15 cellular contexts compared by ENCODE assay signal in the genomic region with DNA sequence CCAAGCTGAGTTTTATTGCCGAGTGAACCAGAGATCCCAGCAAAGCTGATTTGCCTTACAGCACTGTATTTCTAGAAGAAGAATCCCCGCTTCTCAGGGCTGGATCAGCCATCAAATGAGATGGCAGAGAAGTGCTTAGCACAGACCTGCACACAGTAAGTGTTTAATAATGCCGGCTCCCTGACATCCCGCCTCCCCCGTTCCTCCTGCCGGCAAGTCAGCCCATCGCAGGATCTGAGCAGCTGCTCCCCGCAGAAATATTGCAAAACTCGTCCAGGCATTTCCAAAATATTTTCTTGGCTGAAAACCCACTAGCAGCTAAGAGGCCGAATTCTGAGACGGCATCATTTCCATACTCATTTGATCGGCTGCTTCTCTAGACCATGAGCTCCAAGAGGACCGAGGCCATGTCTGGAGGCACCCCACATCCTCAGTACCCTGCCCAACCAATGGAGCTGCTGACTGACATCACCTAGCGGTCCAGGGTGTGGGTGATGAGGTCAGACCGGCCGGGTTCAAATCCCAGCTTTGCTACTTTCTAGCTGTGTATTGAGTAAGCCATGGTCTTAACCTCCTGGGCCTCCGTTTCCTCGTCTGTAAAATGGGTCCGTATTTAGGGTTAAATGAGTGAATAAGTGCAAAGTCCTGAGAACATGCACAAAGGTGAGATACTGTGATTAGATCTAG.
"Had no signal": no experiment of that assay in that cellular context is flagged by ENCODE, and none has a peak within 500 bp of the region (broad histone marks: within the 10 kb centered on the region; RNA-seq: fewer than 3 reads in every experiment).

No MANE protein-coding gene starts in this region.

- H3K4me2 ChIP-seq: hepatocyte had no signal

- H3K4me1 ChIP-seq: body of pancreas, esophagus squamous epithelium had no signal

- H3K4me3 ChIP-seq: body of pancreas, coronary artery, esophagus squamous epithelium, hepatocyte, suprapubic skin had no signal

- H3K27ac ChIP-seq: body of pancreas, coronary artery, esophagus squamous epithelium, hepatocyte, suprapubic skin had no signal

- H2AFZ ChIP-seq: hepatocyte had no signal

- H3K79me2 ChIP-seq: hepatocyte had no signal

- ATAC-seq: activated CD4-positive, CD25-positive, alpha-beta regulatory T cell treated with anti-CD3 and anti-CD28 coated beads, Interleukin-2, amount 50 U/mL, for 24 hours; body of pancreas had no signal

- H3K36me3 ChIP-seq: esophagus squamous epithelium, suprapubic skin had no signal

- H3K9me3 ChIP-seq: body of pancreas, esophagus squamous epithelium, suprapubic skin had no signal

- H3K27me3 ChIP-seq: body of pancreas had no signal

- FAIRE-seq: endothelial cell of umbilical vein, keratinocyte, small intestine had no signal

- DNase-seq: activated naive CD8-positive, alpha-beta T cell treated with anti-CD3 and anti-CD28 coated beads for 36 hours; body of pancreas; esophagus squamous epithelium; mesendoderm; retina; small intestine; stimulated activated CD4-positive, alpha-beta T cell treated with anti-CD3 and anti-CD28 coated beads, Interleukin-4, amount 100 ng/mL, for 4 hours; stimulated activated CD8-positive, alpha-beta memory T cell treated with anti-CD3 and anti-CD28 coated beads, Interleukin-4, amount 100 ng/mL, for 48 hours; stimulated activated naive CD4-positive, alpha-beta T cell treated with Interleukin-2 at 50 U/mL for 16 hours had no signal
